ENCODE assay signal across 22 cellular contexts in genomic region chr18:59884331-59884730, GRCh38. TPM values are rescaled to one million over a fixed set of nuclear protein-coding genes. Genes with fewer than 3 reads are reported as not detected.
"Had no signal": no experiment of that assay in that cellular context is flagged by ENCODE, and none has a peak within 500 bp of the region (broad histone marks: within the 10 kb centered on the region; RNA-seq: fewer than 3 reads in every experiment).

No MANE protein-coding gene starts in this region.

- H3K4me1 ChIP-seq: ascending aorta had no signal

- H3K27ac Mint-ChIP-seq: activated naive CD4-positive, alpha-beta T cell treated with anti-CD3 and anti-CD28 coated beads, Interleukin-2, amount 50 U/mL, for 24 hours; progenitor cell of endocrine pancreas; stimulated activated naive CD8-positive, alpha-beta T cell treated with anti-CD3 and anti-CD28 coated beads, Interleukin-15, Interleukin-2, amounts not matched to agents 100 ng/mL and 50 ng/mL, for 24 hours had no signal

- H3K27me3 Mint-ChIP-seq: activated naive CD4-positive, alpha-beta T cell treated with anti-CD3 and anti-CD28 coated beads, Interleukin-2, amount 50 U/mL, for 24 hours; progenitor cell of endocrine pancreas; stimulated activated naive CD8-positive, alpha-beta T cell treated with anti-CD3 and anti-CD28 coated beads, Interleukin-15, Interleukin-2, amounts not matched to agents 100 ng/mL and 50 ng/mL, for 24 hours had no signal

- H3K27ac ChIP-seq: ascending aorta, cardiac muscle cell, tibial nerve, WERI-Rb-1 had no signal

- H3K9me3 Mint-ChIP-seq: activated naive CD4-positive, alpha-beta T cell treated with anti-CD3 and anti-CD28 coated beads, Interleukin-2, amount 50 U/mL, for 24 hours; stimulated activated naive CD8-positive, alpha-beta T cell treated with anti-CD3 and anti-CD28 coated beads, Interleukin-15, Interleukin-2, amounts not matched to agents 100 ng/mL and 50 ng/mL, for 24 hours had no signal

- H3K4me3 Mint-ChIP-seq: activated naive CD4-positive, alpha-beta T cell treated with anti-CD3 and anti-CD28 coated beads, Interleukin-2, amount 50 U/mL, for 24 hours; activated T-cell treated with anti-CD3 and anti-CD28 coated beads, Interleukin-2, amount 50 U/mL, for 72 hours; stimulated activated naive CD8-positive, alpha-beta T cell treated with anti-CD3 and anti-CD28 coated beads, Interleukin-15, Interleukin-2, amounts not matched to agents 100 ng/mL and 50 ng/mL, for 24 hours had no signal

- DNase-seq: activated CD4-positive, alpha-beta T cell treated with anti-CD3 and anti-CD28 coated beads for 1 hour; activated CD8-positive, alpha-beta memory T cell treated with anti-CD3 and anti-CD28 coated beads for 24 hours; activated CD8-positive, alpha-beta memory T cell treated with anti-CD3 and anti-CD28 coated beads, Interleukin-2, amount 50 U/mL, for 48 hours; activated effector memory CD4-positive, alpha-beta T cell treated with anti-CD3 and anti-CD28 coated beads, Interleukin-2, amount 50 U/mL, for 16 hours; activated T-cell treated with anti-CD3 and anti-CD28 coated beads, Interleukin-2, amount 50 U/mL, for 72 hours; hypothalamus; islet precursor cell; midbrain; occipital lobe; stimulated activated CD4-positive, alpha-beta T cell treated with anti-CD3 and anti-CD28 coated beads, Interleukin-12 subunit alpha, Interleukin-12 subunit beta, amount 100 ng/mL, for 4 hours; stimulated activated CD4-positive, alpha-beta T cell treated with anti-CD3 and anti-CD28 coated beads, Interleukin-1b, Interleukin-23, amount 100 ng/mL, for 48 hours; stimulated activated CD8-positive, alpha-beta memory T cell treated with anti-CD3 and anti-CD28 coated beads, Interleukin-4, amount 100 ng/mL, for 48 hours; T-helper 2 cell; WERI-Rb-1 had no signal

- H3K36me3 ChIP-seq: ascending aorta, cardiac muscle cell, tibial nerve, WERI-Rb-1 had no signal

- H3K9me3 ChIP-seq: ascending aorta, tibial nerve had no signal

- H3K36me3 Mint-ChIP-seq: activated naive CD4-positive, alpha-beta T cell treated with anti-CD3 and anti-CD28 coated beads, Interleukin-2, amount 50 U/mL, for 24 hours had no signal

- ATAC-seq: activated T-cell treated with anti-CD3 and anti-CD28 coated beads, Interleukin-2, amount 50 U/mL, for 72 hours; left lobe of liver had no signal

- H3K27me3 ChIP-seq: ascending aorta, cardiac muscle cell, tibial nerve had no signal

- H3K4me3 ChIP-seq: ascending aorta, cardiac muscle cell, lung, tibial nerve had no signal

RNA-seq across cellular contexts. Expression of gene PMAIP1, which starts 15.5 kb away (rescaled TPM):
- total RNA-seq: ascending aorta had no signal
